ENCODE assay signal across 8 cellular contexts in genomic region chr9:132944294-132945185, GRCh38. TPM values are rescaled to one million over a fixed set of nuclear protein-coding genes. Genes with fewer than 3 reads are reported as not detected.
A peak's percentile ranks its signal among the peaks of the same experiment; 100 is the strongest.
DNase-seq lines count a peak whose midpoint lies in the region; ATAC-seq and TF ChIP-seq lines count a peak whose summit lies in the region.

Gene TSC1, minus strand, starts transcription at chr9:132944616. Its CDS starts 15,744 bp downstream, at chr9:132928872.

- H3K4me2 ChIP-seq in PC-3 (ENCODE audit: low read length): peak within 1 kb of the TSS; percentile 83

- no peaks in the 10 kb centered on the region for H3F3A ChIP-seq in PC-3 (ENCODE audit: low read length, unreplicated experiment)

- intact Hi-C loops in PC-3 (cut with micrococcal nuclease): no loop called here

- H3K36me3 ChIP-seq in PC-3 (ENCODE audit: low read depth, low read length): no peaks in the 10 kb centered on the region

- H3K9me3 ChIP-seq in PC-3 (ENCODE audit: low read length): no peaks in the 10 kb centered on the region

- DNase-seq in COLO829 (ENCODE audit: low spot score) (peak; percentile 95), PC-3 (peak; percentile 81), activated T-cell treated with anti-CD3 and anti-CD28 coated beads for 48 hours (ENCODE audit: low read depth) (peak; percentile 98), epithelial cell of proximal tubule (ENCODE audit: low read depth) (peak; percentile 69), mucosa of gallbladder (ENCODE audit: low spot score) (peak; percentile 97)
- peak; percentile 97 for DNase-seq in stimulated activated CD8-positive, alpha-beta memory T cell treated with anti-CD3 and anti-CD28 coated beads, Interleukin-4, amount 100 ng/mL, for 24 hours (ENCODE audit: low read depth)

- POLR2A ChIA-PET in PC-3 (lab: Charles Lee; ENCODE audit: unreplicated experiment): interaction anchor here (0.6 to 0.8 kb wide), 2 partner anchors 53 to 66 kb away, joined by 3 to 4 read pairs; no protein-coding TSS in a partner anchor

- H3K4me3 ChIP-seq in PC-3 (ENCODE audit: low read length) (peak within 1 kb of the TSS; percentile 96), epithelial cell of proximal tubule (ENCODE audit: low read depth, low read length) (peak within 1 kb of the TSS; percentile 99)

- TF ChIP-seq EP300 in Ishikawa (IDR thresholded peaks at IDR 0.05; ENCODE audit: borderline replicate concordance): no peak

- BruUV-seq in PC-3 (replicated peaks; lab: Mats Ljungman, UMichigan): no TSS peak

- ATAC-seq in GM21528 (IDR thresholded peaks at IDR 0.05; ENCODE audit: low FRiP score, unreplicated experiment): peak; percentile 63
- ATAC-seq in PC-3: peak; percentile 80

- H3K4me1 ChIP-seq in PC-3 (ENCODE audit: insufficient read depth, low read length): peaks cover 27% of the 10 kb centered on the region

- peaks cover 50% of the 10 kb centered on the region for H3K79me2 ChIP-seq in PC-3 (ENCODE audit: low read length)

- TF ChIP-seq RAD21 in Ishikawa (IDR thresholded peaks at IDR 0.05; ENCODE audit: low read depth): no peak

- no peaks in the 10 kb centered on the region for H3K27me3 ChIP-seq in PC-3 (ENCODE audit: low read length)

- peak within 1 kb of the TSS; percentile 90 for H2AFZ ChIP-seq in PC-3 (ENCODE audit: low read length)

- H4K20me1 ChIP-seq in PC-3 (ENCODE audit: low read length): no peaks in the 10 kb centered on the region

- no peak for TF ChIP-seq CTCF in PC-3 (conservative IDR thresholded peaks at IDR 0.05; ENCODE audit: low read depth, low read length)
- TF ChIP-seq CTCF in epithelial cell of proximal tubule (conservative IDR thresholded peaks at IDR 0.05; ENCODE audit: low read depth, low read length): no peak

- CTCF ChIA-PET in PC-3 (lab: Charles Lee): no interaction called here

- H3K9ac ChIP-seq in PC-3 (ENCODE audit: low read length): peak within 1 kb of the TSS; percentile 96

- H3K27ac ChIP-seq in PC-3 (ENCODE audit: low read length): peak within 1 kb of the TSS; percentile 88

- H3K9me2 ChIP-seq in PC-3 (replicated peaks; ENCODE audit: low read length): no peaks in the 10 kb centered on the region

TF ChIP-seq in Ishikawa, 13 proteins besides CTCF, POLR2A, EP300 and RAD21:
- TF ChIP-seq YY1 (IDR thresholded peaks at IDR 0.05; ENCODE audit: low read depth) (peak; percentile 99), FOXM1 (IDR thresholded peaks at IDR 0.05; ENCODE audit: borderline replicate concordance, low read depth) (0 out of 2 replicates have a peak, but pooled peaks have one; percentile 7), TAF1 (IDR thresholded peaks at IDR 0.05; ENCODE audit: low read depth) (peak; percentile 100), TCF12 (IDR thresholded peaks at IDR 0.05; ENCODE audit: low read depth) (peak; percentile 70), REST (IDR thresholded peaks at IDR 0.05; ENCODE audit: low read depth) (no peak), CREB1 (IDR thresholded peaks at IDR 0.05; ENCODE audit: low read depth) (peak; percentile 69; the same call in 1 of the 2 replicates), USF1 (IDR thresholded peaks at IDR 0.05) (peak; percentile 91), EGR1 (IDR thresholded peaks at IDR 0.05) (peak; percentile 52; the same call in 1 of the 2 replicates), TEAD4 (IDR thresholded peaks at IDR 0.05) (peak; percentile 25; the same call in 1 of the 2 replicates), NFIC (IDR thresholded peaks at IDR 0.05) (no peak), ZBTB7A (IDR thresholded peaks at IDR 0.05; ENCODE audit: low read depth) (0 out of 2 replicates have a peak, but pooled peaks have one; percentile 70), CEBPB (IDR thresholded peaks at IDR 0.05) (no peak)
- TF ChIP-seq, protein P1, sequence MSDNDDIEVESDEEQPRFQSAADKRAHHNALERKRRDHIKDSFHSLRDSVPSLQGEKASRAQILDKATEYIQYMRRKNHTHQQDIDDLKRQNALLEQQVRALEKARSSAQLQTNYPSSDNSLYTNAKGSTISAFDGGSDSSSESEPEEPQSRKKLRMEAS (IDR thresholded peaks at IDR 0.05): peak; percentile 24

RNA-seq across cellular contexts. Expression of gene TSC1, which starts in this region (rescaled TPM):
- total RNA-seq in PC-3 (2014; rRNA removed): 15.6 and 19.3 TPM in 2 replicates
- total RNA-seq in epithelial cell of proximal tubule: 22.0 and 26.3 TPM in 2 replicates
- 54.0 TPM for total RNA-seq in mucosa of gallbladder

Comparison
In these comparisons a context has a peak if more than half of its experiments do, and no peak if none do; other contexts are left out.
1. Peak in every context shown above with its lines: DNase-seq, ATAC-seq, H3K4me3 ChIP-seq and H3K27ac ChIP-seq.